Comparison of ENCODE assay signal across 5 cellular contexts in genomic region chrX:149727308-149727707, GRCh38. TPM values are rescaled to one million over a fixed set of nuclear protein-coding genes. Genes with fewer than 3 reads are reported as not detected.
"Had no signal": no experiment of that assay in that cellular context is flagged by ENCODE, and none has a peak within 500 bp of the region (broad histone marks: within the 10 kb centered on the region; RNA-seq: fewer than 3 reads in every experiment).

No MANE protein-coding gene starts in this region.

RNA-seq across cellular contexts. Expression of gene MAGEA11, which starts 15.4 kb away (rescaled TPM):
- total RNA-seq: HT-29, IMR-90, K562 had no signal
- polyA plus RNA-seq: IgD-negative memory B cell, IMR-90 had no signal

RNA-seq across cellular contexts. Expression of gene HSFX1, which starts 46.6 kb away (rescaled TPM):
- total RNA-seq: K562 had no signal
- polyA plus RNA-seq: IgD-negative memory B cell had no signal

RNA-seq across cellular contexts. Expression of gene MAGEA9, which starts 54.4 kb away (rescaled TPM):
- total RNA-seq: HT-29, HT1080, IMR-90 had no signal
- polyA plus RNA-seq: IgD-negative memory B cell, IMR-90 had no signal
